ENCODE assay signal across 2 cellular contexts in the genomic region with DNA sequence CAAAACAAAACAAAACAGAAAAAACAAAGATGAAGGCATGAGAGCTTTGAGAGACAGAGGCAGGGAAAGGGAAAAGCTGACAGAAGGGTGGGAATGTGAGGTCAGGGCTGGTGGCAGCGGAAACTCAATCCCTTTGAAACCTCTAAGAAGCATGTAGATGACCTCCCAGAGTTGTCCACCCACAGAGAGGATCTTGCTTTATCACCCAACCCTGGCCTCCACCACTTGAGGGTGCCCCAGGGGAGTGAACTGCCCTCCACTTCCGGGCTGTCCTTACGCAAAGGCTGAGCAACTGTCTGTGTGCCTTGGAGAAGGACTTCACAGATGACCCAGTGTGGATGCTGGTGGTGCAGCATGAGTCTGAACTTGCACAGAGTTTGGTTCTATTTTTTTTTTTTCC.
TF ChIP-seq lines count a peak whose summit lies in the region.

No MANE protein-coding gene starts in this region.

TF ChIP-seq in GM23338, 12 proteins besides CTCF, POLR2A, EP300 and RAD21 (continues in another document):
- TF ChIP-seq EZH2phosphoT487 (IDR thresholded peaks at IDR 0.05; ENCODE audit: unreplicated experiment) (no peak), ZNF462 (CRISPR knock-in tag; IDR thresholded peaks at IDR 0.05) (no peak), STAT1 (IDR thresholded peaks at IDR 0.05; ENCODE audit: unreplicated experiment) (no peak), NANOG (IDR thresholded peaks at IDR 0.05; ENCODE audit: borderline replicate concordance) (no peak), POLR2AphosphoS5 (IDR thresholded peaks at IDR 0.05; ENCODE audit: low read depth) (no peak), ZNF114 (CRISPR knock-in tag; IDR thresholded peaks at IDR 0.05) (no peak), EZH2 (IDR thresholded peaks at IDR 0.05; ENCODE audit: low read depth, unreplicated experiment) (no peak), REST (IDR thresholded peaks at IDR 0.05; ENCODE audit: unreplicated experiment) (no peak), JUNB (IDR thresholded peaks at IDR 0.05; ENCODE audit: unreplicated experiment) (no peak)
- TF ChIP-seq, protein P1, sequence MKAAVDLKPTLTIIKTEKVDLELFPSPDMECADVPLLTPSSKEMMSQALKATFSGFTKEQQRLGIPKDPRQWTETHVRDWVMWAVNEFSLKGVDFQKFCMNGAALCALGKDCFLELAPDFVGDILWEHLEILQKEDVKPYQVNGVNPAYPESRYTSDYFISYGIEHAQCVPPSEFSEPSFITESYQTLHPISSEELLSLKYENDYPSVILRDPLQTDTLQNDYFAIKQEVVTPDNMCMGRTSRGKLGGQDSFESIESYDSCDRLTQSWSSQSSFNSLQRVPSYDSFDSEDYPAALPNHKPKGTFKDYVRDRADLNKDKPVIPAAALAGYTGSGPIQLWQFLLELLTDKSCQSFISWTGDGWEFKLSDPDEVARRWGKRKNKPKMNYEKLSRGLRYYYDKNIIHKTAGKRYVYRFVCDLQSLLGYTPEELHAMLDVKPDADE (IDR thresholded peaks at IDR 0.05): no peak

TF ChIP-seq in HepG2, 621 proteins besides CTCF, POLR2A, EP300 and RAD21:
- TF ChIP-seq GATAD2A (CRISPR knock-in tag; IDR thresholded peaks at IDR 0.05) (0 out of 2 replicates have a peak, but pooled peaks have one; percentile 22), ZFP36L1 (CRISPR knock-in tag; IDR thresholded peaks at IDR 0.05) (no peak), ZNF749 (CRISPR knock-in tag; IDR thresholded peaks at IDR 0.05; ENCODE audit: borderline replicate concordance) (no peak), ETV5 (CRISPR knock-in tag; IDR thresholded peaks at IDR 0.05; ENCODE audit: borderline replicate concordance) (peak; percentile 54; the same call in 1 of the 2 replicates), ELF1 (CRISPR knock-in tag; IDR thresholded peaks at IDR 0.05) (peak; percentile 54), NR2F1 (CRISPR knock-in tag; IDR thresholded peaks at IDR 0.05) (no peak), GABPB1 (CRISPR knock-in tag; IDR thresholded peaks at IDR 0.05) (peak; percentile 50), GABPA (IDR thresholded peaks at IDR 0.05; ENCODE audit: low read depth, low read length) (no peak), GABPA (CRISPR knock-in tag; IDR thresholded peaks at IDR 0.05; ENCODE audit: low read depth) (peak; percentile 60), ZFP37 (CRISPR knock-in tag; IDR thresholded peaks at IDR 0.05; ENCODE audit: borderline replicate concordance) (no peak)
- TF ChIP-seq, protein P2, sequence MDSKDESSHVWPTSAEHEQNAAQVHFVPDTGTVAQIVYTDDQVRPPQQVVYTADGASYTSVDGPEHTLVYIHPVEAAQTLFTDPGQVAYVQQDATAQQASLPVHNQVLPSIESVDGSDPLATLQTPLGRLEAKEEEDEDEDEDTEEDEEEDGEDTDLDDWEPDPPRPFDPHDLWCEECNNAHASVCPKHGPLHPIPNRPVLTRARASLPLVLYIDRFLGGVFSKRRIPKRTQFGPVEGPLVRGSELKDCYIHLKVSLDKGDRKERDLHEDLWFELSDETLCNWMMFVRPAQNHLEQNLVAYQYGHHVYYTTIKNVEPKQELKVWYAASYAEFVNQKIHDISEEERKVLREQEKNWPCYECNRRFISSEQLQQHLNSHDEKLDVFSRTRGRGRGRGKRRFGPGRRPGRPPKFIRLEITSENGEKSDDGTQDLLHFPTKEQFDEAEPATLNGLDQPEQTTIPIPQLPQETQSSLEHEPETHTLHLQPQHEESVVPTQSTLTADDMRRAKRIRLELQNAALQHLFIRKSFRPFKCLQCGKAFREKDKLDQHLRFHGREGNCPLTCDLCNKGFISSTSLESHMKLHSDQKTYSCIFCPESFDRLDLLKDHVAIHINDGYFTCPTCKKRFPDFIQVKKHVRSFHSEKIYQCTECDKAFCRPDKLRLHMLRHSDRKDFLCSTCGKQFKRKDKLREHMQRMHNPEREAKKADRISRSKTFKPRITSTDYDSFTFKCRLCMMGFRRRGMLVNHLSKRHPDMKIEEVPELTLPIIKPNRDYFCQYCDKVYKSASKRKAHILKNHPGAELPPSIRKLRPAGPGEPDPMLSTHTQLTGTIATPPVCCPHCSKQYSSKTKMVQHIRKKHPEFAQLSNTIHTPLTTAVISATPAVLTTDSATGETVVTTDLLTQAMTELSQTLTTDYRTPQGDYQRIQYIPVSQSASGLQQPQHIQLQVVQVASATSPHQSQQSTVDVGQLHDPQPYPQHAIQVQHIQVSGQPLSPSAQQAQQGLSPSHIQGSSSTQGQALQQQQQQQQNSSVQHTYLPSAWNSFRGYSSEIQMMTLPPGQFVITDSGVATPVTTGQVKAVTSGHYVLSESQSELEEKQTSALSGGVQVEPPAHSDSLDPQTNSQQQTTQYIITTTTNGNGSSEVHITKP (CRISPR knock-in tag; IDR thresholded peaks at IDR 0.05; ENCODE audit: low read depth): 0 out of 2 replicates have a peak, but pooled peaks have one; percentile 38
- TF ChIP-seq, protein P3, sequence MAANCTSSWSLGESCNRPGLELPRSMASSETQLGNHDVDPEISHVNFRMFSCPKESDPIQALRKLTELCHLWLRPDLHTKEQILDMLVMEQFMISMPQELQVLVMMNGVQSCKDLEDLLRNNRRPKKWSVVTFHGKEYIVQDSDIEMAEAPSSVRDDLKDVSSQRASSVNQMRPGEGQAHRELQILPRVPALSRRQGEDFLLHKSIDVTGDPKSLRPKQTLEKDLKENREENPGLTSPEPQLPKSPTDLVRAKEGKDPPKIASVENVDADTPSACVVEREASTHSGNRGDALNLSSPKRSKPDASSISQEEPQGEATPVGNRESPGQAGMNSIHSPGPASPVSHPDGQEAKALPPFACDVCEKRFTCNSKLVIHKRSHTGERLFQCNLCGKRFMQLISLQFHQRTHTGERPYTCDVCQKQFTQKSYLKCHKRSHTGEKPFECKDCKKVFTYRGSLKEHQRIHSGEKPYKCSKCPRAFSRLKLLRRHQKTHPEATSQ (CRISPR knock-in tag; IDR thresholded peaks at IDR 0.05; ENCODE audit: borderline replicate concordance): no peak
